In the genomic region with DNA sequence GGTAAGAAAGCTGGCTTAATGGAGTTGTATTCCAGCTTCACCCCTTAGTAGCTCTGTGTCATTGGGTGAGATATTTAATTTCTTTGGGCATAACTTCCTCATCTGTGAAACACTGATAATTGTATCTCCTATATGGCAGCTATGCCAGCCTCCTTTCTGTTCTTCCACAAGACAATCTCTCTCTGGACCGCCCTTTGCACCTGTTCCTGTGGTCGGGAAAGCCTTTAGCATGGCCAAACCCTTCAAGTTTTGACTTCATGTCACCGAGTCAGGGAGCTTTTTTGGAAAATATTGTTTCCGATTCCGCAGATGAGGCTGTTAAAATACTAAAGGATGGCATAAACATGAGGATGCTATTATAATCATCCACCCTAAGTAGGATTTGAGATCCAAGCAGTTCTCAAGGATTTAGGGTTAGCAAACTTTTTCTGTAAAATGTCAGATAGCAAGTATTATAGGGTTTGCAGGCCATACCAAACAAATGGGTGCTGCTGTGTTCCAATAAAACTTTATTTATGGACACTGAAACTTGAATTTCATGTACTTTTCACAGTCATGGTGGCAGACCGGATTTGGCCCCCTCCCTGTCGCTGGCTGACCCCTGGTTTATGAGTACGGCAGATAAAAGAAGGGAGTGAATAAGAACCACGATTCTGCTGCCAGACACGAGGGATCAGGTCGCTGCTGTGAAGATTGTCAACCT, we compare ENCODE assay signal across 9 cellular contexts. TPM values are rescaled to one million over a fixed set of nuclear protein-coding genes. Genes with fewer than 3 reads are reported as not detected.
DNase-seq lines count a peak whose midpoint lies in the region; ATAC-seq, FAIRE-seq and TF ChIP-seq lines count a peak whose summit lies in the region.
"Had no signal": no experiment of that assay in that cellular context is flagged by ENCODE, and none has a peak within 500 bp of the region (broad histone marks: within the 10 kb centered on the region; RNA-seq: fewer than 3 reads in every experiment).

No MANE protein-coding gene starts in this region.

- H3K4me3 ChIP-seq in GM12878 (peak overlapping the region; percentile 52; the same call in 1 of the 2 replicates), upper lobe of right lung (peak overlapping the region; percentile 82)

- TF ChIP-seq CTCF in GM12878 (IDR thresholded peaks at IDR 0.05 in 2 of 3, conservative IDR thresholded peaks at IDR 0.05 in 1 of 3; ENCODE audit: control insufficient read depth in 2 of 3, extremely low read depth in 1 of 3, insufficient read depth in 1 of 3, low read depth in 3 of 3, low read length in 3 of 3) (no peak), upper lobe of right lung (IDR thresholded peaks at IDR 0.05) (no peak)

- 72% methylated on average over 11 of the region's 11 CpGs for WGBS in GM12878 (ENCODE audit: insufficient coverage, insufficient replicate concordance, low lambda C conversion rate, missing lambda C conversion rate)

- no peak for TF ChIP-seq POLR2A in GM12878 (IDR thresholded peaks at IDR 0.05; ENCODE audit: low read depth, low read length)

- SMC1A ChIA-PET in GM12878 (lab: Charles Lee; ENCODE audit: uncharacterized antibody, unreplicated experiment), result interaction anchor here (0.6 kb wide), 1 partner anchor 1869 kb away, joined by 3 read pairs; no protein-coding TSS in a partner anchor

- H2AFZ ChIP-seq in GM12878 (ENCODE audit: control insufficient read depth, low read depth, low read length), result peak overlapping the region; percentile 87

- peaks cover 11% of the 10 kb centered on the region for H3K4me1 ChIP-seq in GM12878 (ENCODE audit: control insufficient read depth, insufficient read depth, low read length)
- peaks cover 22% of the 10 kb centered on the region for H3K4me1 ChIP-seq in upper lobe of right lung

- no peak for DNase-seq in activated naive CD4-positive, alpha-beta T cell treated with anti-CD3 and anti-CD28 coated beads, Interleukin-2, amount 10 ng/mL, durations not matched to agents 7 days and 5 days
- no peak for DNase-seq in activated naive CD4-positive, alpha-beta T cell (lab: John Stamatoyannopoulos, UW)
- no peak for DNase-seq in GM12878 (ENCODE audit: low read depth, low spot score)
- DNase-seq in memory B cell (ENCODE audit: low spot score in 2 of 2), result no peak
- DNase-seq in upper lobe of right lung, result no peak
- DNase-seq in 8988T, result no peak
- DNase-seq: NCI-H1436 treated with DMSO at 0.1 percent for 48 hours had no signal

- no peaks in the 10 kb centered on the region for H3K79me2 ChIP-seq in GM12878 (ENCODE audit: control insufficient read depth, insufficient read depth, low read length)

- H3K27me3 ChIP-seq in GM12878 (replicated peaks in 1 of 2; ENCODE audit: control insufficient read depth in 2 of 2, insufficient read depth in 2 of 2, low read length in 1 of 2) (peaks cover 0 to 12% of the 10 kb centered on the region in 2 experiments), upper lobe of right lung (no peaks in the 10 kb centered on the region)

- CTCF ChIA-PET in activated naive CD4-positive, alpha-beta T cell treated with anti-CD3 and anti-CD28 coated beads, Interleukin-2, amount 10 ng/mL, durations not matched to agents 7 days and 5 days (lab: Charles Lee), result interaction anchor here (0.6 to 5.0 kb wide), 10 partner anchors 12 to 117 kb away, joined by 3 to 45 read pairs (median 4); a partner anchor contains a TSS
- CTCF ChIA-PET in GM12878 (lab: Yijun Ruan, JAX), result interaction anchor here (0.6 to 1.4 kb wide), 3 partner anchors 35 to 118 kb away, joined by 3 to 5 read pairs (median 3); no protein-coding TSS in a partner anchor

- H3K36me3 ChIP-seq in GM12878 (ENCODE audit: control insufficient read depth in 2 of 2, insufficient read depth in 2 of 2, low read length in 1 of 2) (no peaks in the 10 kb centered on the region), upper lobe of right lung (no peaks in the 10 kb centered on the region)

- H3K27me3 Mint-ChIP-seq in activated naive CD4-positive, alpha-beta T cell treated with anti-CD3 and anti-CD28 coated beads, Interleukin-2, amount 10 ng/mL, durations not matched to agents 7 days and 5 days, result no peaks in the 10 kb centered on the region
- H3K27me3 Mint-ChIP-seq in memory B cell, result peaks cover 1% of the 10 kb centered on the region

- TF ChIP-seq EP300 in GM12878 (IDR thresholded peaks at IDR 0.05; ENCODE audit: borderline replicate concordance in 1 of 2, control insufficient read depth in 1 of 2, low read depth in 2 of 2, low read length in 2 of 2), result no peak

- POLR2A ChIA-PET in GM12878 (lab: Charles Lee), result no interaction called here

- in situ Hi-C loops in GM12878 (cut with MboI), result no loop called here

- H3K27ac ChIP-seq in GM12878 (ENCODE audit: control insufficient read depth, insufficient read depth) (no peak overlapping the region), upper lobe of right lung (peak overlapping the region; percentile 95)

- peak overlapping the region; percentile 89 for H3K4me2 ChIP-seq in GM12878 (ENCODE audit: control insufficient read depth, insufficient read depth)

- H3K4me1 Mint-ChIP-seq in activated naive CD4-positive, alpha-beta T cell treated with anti-CD3 and anti-CD28 coated beads, Interleukin-2, amount 10 ng/mL, durations not matched to agents 7 days and 5 days, result peaks cover 73% of the 10 kb centered on the region
- peaks cover 19% of the 10 kb centered on the region for H3K4me1 Mint-ChIP-seq in memory B cell

- H3K9me3 ChIP-seq in GM12878 (replicated peaks; ENCODE audit: control insufficient read depth, insufficient read depth, low read length) (no peaks in the 10 kb centered on the region), upper lobe of right lung (no peaks in the 10 kb centered on the region)

- no TSS peak for BruUV-seq in GM12878 (replicated peaks; lab: Mats Ljungman, UMichigan)

- H4K20me1 ChIP-seq in GM12878 (ENCODE audit: control insufficient read depth, insufficient read depth), result no peaks in the 10 kb centered on the region

- H3K27ac Mint-ChIP-seq in activated naive CD4-positive, alpha-beta T cell treated with anti-CD3 and anti-CD28 coated beads, Interleukin-2, amount 10 ng/mL, durations not matched to agents 7 days and 5 days, result peak overlapping the region; percentile 97
- H3K27ac Mint-ChIP-seq in memory B cell, result peak overlapping the region; percentile 63

- intact Hi-C loops in GM12878 (cut with micrococcal nuclease; ENCODE audit: unreplicated experiment), result loop anchor here (5.0 kb wide), 1 partner anchor 91 kb away; no protein-coding TSS in a partner anchor
- intact Hi-C loops in upper lobe of right lung (cut with DNase I), result no loop called here

- no peak overlapping the region for H3K9ac ChIP-seq in GM12878 (ENCODE audit: control insufficient read depth, insufficient read depth, low read length)

- no peak for FAIRE-seq in GM12878 (lab: Jason Lieb, UNC)

- peak overlapping the region; percentile 74 for H3K4me3 Mint-ChIP-seq in activated naive CD4-positive, alpha-beta T cell treated with anti-CD3 and anti-CD28 coated beads, Interleukin-2, amount 10 ng/mL, durations not matched to agents 7 days and 5 days
- H3K4me3 Mint-ChIP-seq in memory B cell, result peak overlapping the region; percentile 79

- H3K9me3 Mint-ChIP-seq in activated naive CD4-positive, alpha-beta T cell treated with anti-CD3 and anti-CD28 coated beads, Interleukin-2, amount 10 ng/mL, durations not matched to agents 7 days and 5 days, result no peaks in the 10 kb centered on the region
- no peaks in the 10 kb centered on the region for H3K9me3 Mint-ChIP-seq in memory B cell

- ATAC-seq in GM12878 (no peak), memory B cell (ENCODE audit: low read depth) (no peak), upper lobe of right lung (no peak), GM21447 (IDR thresholded peaks at IDR 0.05; ENCODE audit: unreplicated experiment) (no peak), GM21360 (IDR thresholded peaks at IDR 0.05; ENCODE audit: unreplicated experiment) (no peak)

- peaks cover 20% of the 10 kb centered on the region for H3K36me3 Mint-ChIP-seq in activated naive CD4-positive, alpha-beta T cell treated with anti-CD3 and anti-CD28 coated beads, Interleukin-2, amount 10 ng/mL, durations not matched to agents 7 days and 5 days
- peaks cover 3% of the 10 kb centered on the region for H3K36me3 Mint-ChIP-seq in memory B cell

- RAD21 ChIA-PET in GM12878 (lab: Charles Lee; ENCODE audit: unreplicated experiment), result no interaction called here

- no peak for TF ChIP-seq RAD21 in GM12878 (IDR thresholded peaks at IDR 0.05; ENCODE audit: insufficient read depth, low read depth, low read length)

TF ChIP-seq in GM12878, 131 proteins besides CTCF, POLR2A, EP300 and RAD21 (continues in another document):
- TF ChIP-seq ZNF24 (IDR thresholded peaks at IDR 0.05), result no peak

RNA-seq across cellular contexts. Expression of a gene that starts 0.7 kb away (rescaled TPM):
- total RNA-seq in GM12878 (2013; cell fraction: nucleolus; rRNA removed), result 0.75 and 1.9 TPM in 2 replicates
- total RNA-seq in GM12878 (2014; rRNA removed) (0.79 and 1.1 TPM in 2 replicates), GM12878 (2014; rRNA removed; fragmentation: Illumina TruSeq; extraction: Trizol) (0.81 and 1.0 TPM in 2 replicates), GM12878 (2021) (1.3 and 1.4 TPM in 2 replicates), upper lobe of right lung (68.1 TPM)
- 0.91 TPM for polyA plus RNA-seq in GM12878 (2011; ENCODE audit: low read depth)
- polyA plus RNA-seq in GM12878 (2011; rRNA removed) (1.0 and 1.2 TPM in 2 replicates), GM12878 (2014; fragmentation: Illumina TruSeq; extraction: Trizol) (0.96 and 1.2 TPM in 2 replicates), GM12878 (2014; fragmentation: Nextera tagmentation; extraction: Ambion mirVana) (under 1 TPM; 0.08 to 0.37 TPM), GM12878 (2014; rRNA removed) (0.88 and 2.0 TPM in 2 replicates), GM12878 (2016; fragmentation: Nextera tagmentation; extraction: Ambion mirVana) (1 to 10 TPM; 2.5 to 2.7 TPM)
- 0.30 and 0.70 TPM in 2 replicates for polyA plus RNA-seq in GM12878 (2011; cell fraction: cytosol; rRNA removed)
- 0.13 and 0.51 TPM in 2 replicates for polyA plus RNA-seq in GM12878 (2011; cell fraction: nucleus; rRNA removed)
- 2.2 and 2.5 TPM in 2 replicates for polyA plus RNA-seq in GM12878 (2012)
- 0.41 and 0.73 TPM in 2 replicates for polyA minus RNA-seq in GM12878 (2011; rRNA and poly(A)+ RNA removed)
- polyA minus RNA-seq in GM12878 (2011; cell fraction: cytosol; rRNA and poly(A)+ RNA removed), result 0.52 TPM in 1 of 2 replicates, not detected in the other
- polyA minus RNA-seq in GM12878 (2011; cell fraction: nucleus; rRNA and poly(A)+ RNA removed), result 0.12 and 0.67 TPM in 2 replicates

Comparison
In these comparisons a context has a peak if more than half of its experiments do, and no peak if none do; other contexts are left out.
1. RNA of a gene that starts 0.7 kb away (total RNA-seq): 68.1 TPM in upper lobe of right lung (single experiment); 0.75 to 1.9 TPM in GM12878; every median in the first group is over 10 times any median in the second.